In the genomic region with DNA sequence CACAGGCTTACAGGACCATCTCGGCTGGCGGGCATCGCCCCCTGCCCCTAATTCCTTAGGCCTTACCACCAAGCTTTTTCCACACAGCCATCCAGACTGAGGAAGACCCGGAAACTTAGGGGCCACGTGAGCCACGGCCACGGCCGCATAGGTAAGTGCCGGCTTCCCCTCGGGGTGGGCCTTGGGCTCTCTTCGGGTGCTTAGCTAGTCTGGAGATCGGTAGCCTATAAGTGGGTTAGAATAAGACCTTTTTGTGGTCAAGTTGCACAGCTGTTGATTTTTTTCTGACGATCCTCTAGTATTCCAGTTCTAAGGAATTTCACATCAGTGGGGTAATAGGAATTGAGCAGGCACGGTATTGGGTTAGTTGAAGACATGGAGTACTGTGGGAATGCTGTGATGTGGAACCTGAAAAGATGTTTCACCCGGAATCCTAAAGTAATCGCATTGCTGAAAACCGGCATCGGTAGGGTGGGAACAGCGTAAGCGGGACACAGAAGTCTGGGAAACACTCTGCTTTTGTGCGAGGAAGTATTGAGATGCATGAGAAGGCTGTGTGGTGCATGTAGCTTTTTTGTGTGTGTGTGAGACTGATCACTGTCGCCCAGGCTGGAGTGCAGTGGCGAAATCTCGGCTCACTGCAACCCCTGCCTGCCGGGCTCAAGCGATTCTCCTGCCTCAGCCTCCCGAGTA, we compare ENCODE assay signal across 8 cellular contexts. TPM values are rescaled to one million over a fixed set of nuclear protein-coding genes. Genes with fewer than 3 reads are reported as not detected.
A peak's percentile ranks its signal among the peaks of the same experiment; 100 is the strongest.
DNase-seq lines count a peak whose midpoint lies in the region; ATAC-seq, FAIRE-seq and TF ChIP-seq lines count a peak whose summit lies in the region.

No MANE protein-coding gene starts in this region.

- H3K27ac ChIP-seq in K562 (ENCODE audit: extremely low read depth, low read depth, low read length) (peak overlapping the region; percentile 96), stomach smooth muscle (ENCODE audit: low read length) (peak overlapping the region; percentile 97)

- CTCF ChIA-PET in Calu3 (lab: Charles Lee) (interaction anchor here (0.7 kb wide), 1 partner anchor 46 kb away, joined by 3 read pairs; no protein-coding TSS in a partner anchor), K562 (lab: Yijun Ruan, JAX; ENCODE audit: low intra/inter-chr PET ratio) (no interaction called here)

- H3K27me3 ChIP-seq in K562 (ENCODE audit: control insufficient read depth in 2 of 2, insufficient read depth in 2 of 2, low read length in 2 of 2) (no peaks in the 10 kb centered on the region), stomach smooth muscle (ENCODE audit: control insufficient read depth in 1 of 2, insufficient read depth in 2 of 2, low read length in 2 of 2) (no peaks in the 10 kb centered on the region)

- 0% methylated on average over 24 of the region's 27 CpGs for WGBS in K562 (ENCODE audit: insufficient coverage, low coverage, missing lambda C conversion rate)

- no peak for TF ChIP-seq EP300 in K562 (IDR thresholded peaks at IDR 0.05; ENCODE audit: low read length)

- no peaks in the 10 kb centered on the region for H3K9me3 Mint-ChIP-seq in Calu3 (ENCODE audit: low read depth, unreplicated experiment)
- peaks cover 0 to 3% (median 3%) of the 10 kb centered on the region in 3 donors for H3K9me3 Mint-ChIP-seq in IgD-negative memory B cell

- H3K36me3 ChIP-seq in K562 (ENCODE audit: control insufficient read depth, insufficient read depth, low read length) (peaks cover 54% of the 10 kb centered on the region), stomach smooth muscle (ENCODE audit: control insufficient read depth in 2 of 2, insufficient read depth in 2 of 2, low read length in 2 of 2) (peaks cover 31 to 32% of the 10 kb centered on the region in 2 donors)

- H3K27ac Mint-ChIP-seq in Calu3 (ENCODE audit: unreplicated experiment) (peak overlapping the region; percentile 88), IgD-negative memory B cell (peak overlapping the region; percentile 96 to 99 (median 98))

- TF ChIP-seq POLR2A in K562 (conservative IDR thresholded peaks at IDR 0.05) = no peak

- FAIRE-seq in K562 (lab: Jason Lieb, UNC) = no peak

- H3K4me3 ChIP-seq in K562 = peak overlapping the region; percentile 97
- H3K4me3 ChIP-seq in stomach smooth muscle (ENCODE audit: low read length in 2 of 2) = peak overlapping the region; percentile 92 to 100

- H3K36me3 Mint-ChIP-seq in Calu3 (ENCODE audit: insufficient read depth, unreplicated experiment) (peaks cover 68% of the 10 kb centered on the region), IgD-negative memory B cell (peaks cover 7% of the 10 kb centered on the region)

- no peaks in the 10 kb centered on the region for H3K27me3 Mint-ChIP-seq in Calu3 (ENCODE audit: unreplicated experiment)
- no peaks in the 10 kb centered on the region for H3K27me3 Mint-ChIP-seq in IgD-negative memory B cell

- in situ Hi-C loops in K562 (cut with MboI) = no loop called here

- H3K4me1 ChIP-seq in K562 (replicated peaks in 1 of 2; ENCODE audit: control insufficient read depth in 2 of 2, insufficient read depth in 2 of 2, low read length in 2 of 2) = peaks cover 9 to 16% of the 10 kb centered on the region in 2 experiments; a peak in 4 of 5 replicates
- H3K4me1 ChIP-seq in stomach smooth muscle (ENCODE audit: control insufficient read depth, insufficient read depth, low read length) = peaks cover 33% of the 10 kb centered on the region

- no peaks in the 10 kb centered on the region for H3K9me1 ChIP-seq in K562 (ENCODE audit: control insufficient read depth, insufficient read depth, low read length)

- intact Hi-C loops in Calu3 (cut with micrococcal nuclease; ENCODE audit: unreplicated experiment) = no loop called here
- intact Hi-C loops in K562 (cut with micrococcal nuclease) = no loop called here

- H3K9ac ChIP-seq in K562 (ENCODE audit: insufficient read depth in 1 of 2, low read depth in 2 of 2, low read length in 2 of 2) (peak overlapping the region; percentile 97 to 100), stomach smooth muscle (ENCODE audit: low read length in 2 of 2) (peak overlapping the region; percentile 99 to 100)

- H3K4me1 Mint-ChIP-seq in Calu3 (ENCODE audit: low read depth, unreplicated experiment) = peaks cover 30% of the 10 kb centered on the region
- H3K4me1 Mint-ChIP-seq in IgD-negative memory B cell = peaks cover 19 to 41% (median 40%) of the 10 kb centered on the region in 3 donors

- peaks cover 21% of the 10 kb centered on the region for H4K20me1 ChIP-seq in K562 (replicated peaks; ENCODE audit: control insufficient read depth, insufficient read depth, low read length)

- TF ChIP-seq RAD21 in K562 (CRISPR knock-in tag; conservative IDR thresholded peaks at IDR 0.05 in 1 of 2, IDR thresholded peaks at IDR 0.05 in 1 of 2) = no peak

- H3K4me2 ChIP-seq in K562 (ENCODE audit: insufficient read depth, low read length) = peak overlapping the region; percentile 100

- H2AFZ ChIP-seq in K562 (ENCODE audit: low read depth, low read length) = peak overlapping the region; percentile 77; the same call in 1 of the 2 replicates

- H3K79me2 ChIP-seq in K562 (ENCODE audit: control insufficient read depth, insufficient read depth, low read length) = peaks cover 62% of the 10 kb centered on the region

- BruUV-seq in Calu3 (replicated peaks; lab: Mats Ljungman, UMichigan) = TSS peak; percentile 38
- TSS peak; percentile 43 for BruUV-seq in K562 (replicated peaks; lab: Mats Ljungman, UMichigan)

- POLR2A ChIA-PET in K562 (lab: Yijun Ruan, JAX) = interaction anchor here (1.0 to 2.8 kb wide), 12 partner anchors 9 to 320 kb away, joined by 3 to 24 read pairs (median 4); a partner anchor contains a TSS

- peak; percentile 27 for DNase-seq in Calu3
- peak in 1 of 4 experiments; percentile 39 for DNase-seq in K562 (ENCODE audit: extremely low read depth in 1 of 4, low spot score in 3 of 4)
- peak; percentile 67 for DNase-seq in left kidney (ENCODE audit: low read depth, low spot score)
- DNase-seq in NCI-H82 treated with DMSO at 0.1 percent for 48 hours (lab: John Stamatoyannopoulos, UW; ENCODE audit: unreplicated experiment) = no peak

- H3K4me3 Mint-ChIP-seq in Calu3 (ENCODE audit: low read depth, unreplicated experiment) = peak overlapping the region; percentile 89
- peak overlapping the region; percentile 90 to 98 (median 94) for H3K4me3 Mint-ChIP-seq in IgD-negative memory B cell

- H3K9me3 ChIP-seq in K562 (replicated peaks; ENCODE audit: control insufficient read depth, insufficient read depth, low read depth, low read length) (no peaks in the 10 kb centered on the region), stomach smooth muscle (ENCODE audit: control insufficient read depth in 2 of 2, low read length in 2 of 2) (no peaks in the 10 kb centered on the region)

- TF ChIP-seq CTCF in Calu3 (IDR thresholded peaks at IDR 0.05; ENCODE audit: unreplicated experiment) (no peak), K562 (IDR thresholded peaks at IDR 0.05 in 2 of 3, conservative IDR thresholded peaks at IDR 0.05 in 1 of 3; ENCODE audit: insufficient read depth in 2 of 3, low read depth in 1 of 3, low read length in 3 of 3) (no peak)

- ATAC-seq in K562 (peak; percentile 5), GM19463 (IDR thresholded peaks at IDR 0.05; ENCODE audit: unreplicated experiment) (no peak), GM21360 (IDR thresholded peaks at IDR 0.05; ENCODE audit: unreplicated experiment) (no peak)

TF ChIP-seq in K562, 482 proteins besides CTCF, POLR2A, EP300 and RAD21 (continues in another document):
- TF ChIP-seq ZNF184 (CRISPR knock-in tag; IDR thresholded peaks at IDR 0.05) (no peak), HNRNPH1 (optimal IDR thresholded peaks at IDR 0.05; ENCODE audit: low read depth, low read length) (no peak), ETS2 (tag; IDR thresholded peaks at IDR 0.05; ENCODE audit: borderline replicate concordance, poor library complexity, severe bottlenecking) (no peak)

RNA-seq across cellular contexts. Expression of a gene that starts 0.7 kb away (rescaled TPM):
- total RNA-seq in Calu3 (2022) (571 and 585 TPM in 2 replicates), K562 (2014; rRNA removed) (2,206 and 2,540 TPM in 2 replicates), K562 (2014; rRNA removed; fragmentation: Illumina TruSeq; extraction: Trizol) (2,267 and 2,674 TPM in 2 replicates), K562 (2015; rRNA removed; fragmentation: Illumina TruSeq; extraction: Trizol) (2,745 and 2,768 TPM in 2 replicates), K562 (2021) (1,153 and 1,212 TPM in 2 replicates)
- polyA plus RNA-seq in IgD-negative memory B cell (4,311 TPM), K562 (2011; rRNA removed) (1,586 and 1,654 TPM in 2 replicates), K562 (2014; fragmentation: Illumina TruSeq; extraction: Trizol) (3,464 and 4,241 TPM in 2 replicates), K562 (2014; fragmentation: Nextera tagmentation; extraction: Ambion mirVana) (100 to 1,000 TPM; 790 to 918 TPM), K562 (2014; rRNA removed) (3,280 and 3,385 TPM in 2 replicates)
- 560 and 600 TPM in 2 replicates for total RNA-seq in K562 (2011; cell fraction: chromatin; rRNA removed; ENCODE audit: low replicate concordance)
- total RNA-seq in K562 (2011; cell fraction: nucleolus; rRNA removed) = 526 and 569 TPM in 2 replicates
- 1,166 and 1,811 TPM in 2 replicates for total RNA-seq in K562 (2011; cell fraction: nucleoplasm; rRNA removed)
- polyA plus RNA-seq in K562 (2011; cell fraction: cytosol; rRNA removed) = 1,514 and 1,625 TPM in 2 replicates
- polyA plus RNA-seq in K562 (2011; cell fraction: nucleus; rRNA removed) = 535 and 616 TPM in 2 replicates
- polyA plus RNA-seq in K562 (2012) = 1,939 and 1,982 TPM in 2 replicates
- 710 and 903 TPM in 2 replicates for polyA minus RNA-seq in K562 (2011; rRNA and poly(A)+ RNA removed)
- 532 and 573 TPM in 2 replicates for polyA minus RNA-seq in K562 (2011; cell fraction: cytosol; rRNA and poly(A)+ RNA removed)
- polyA minus RNA-seq in K562 (2011; cell fraction: nucleus; rRNA and poly(A)+ RNA removed) = 291 and 482 TPM in 2 replicates

RNA-seq across cellular contexts. Expression of a gene that starts 0.8 kb away (rescaled TPM):
- total RNA-seq in Calu3 (2022) (14.0 and 19.5 TPM in 2 replicates), K562 (2014; rRNA removed) (1.9 and 4.6 TPM in 2 replicates), K562 (2014; rRNA removed; fragmentation: Illumina TruSeq; extraction: Trizol) (5.4 and 8.1 TPM in 2 replicates), K562 (2015; rRNA removed; fragmentation: Illumina TruSeq; extraction: Trizol) (4.1 and 4.9 TPM in 2 replicates), K562 (2021) (5.9 and 6.7 TPM in 2 replicates)
- polyA plus RNA-seq in IgD-negative memory B cell (0.75 TPM), K562 (2011; rRNA removed) (7.3 and 9.0 TPM in 2 replicates), K562 (2014; fragmentation: Illumina TruSeq; extraction: Trizol) (4.5 and 4.9 TPM in 2 replicates), K562 (2014; fragmentation: Nextera tagmentation; extraction: Ambion mirVana) (1 to 10 TPM; 1.1 to 1.2 TPM), K562 (2014; rRNA removed) (5.1 and 6.7 TPM in 2 replicates)
- total RNA-seq in K562 (2011; cell fraction: chromatin; rRNA removed; ENCODE audit: low replicate concordance) = 100 and 148 TPM in 2 replicates
- 31.2 and 37.6 TPM in 2 replicates for total RNA-seq in K562 (2011; cell fraction: nucleolus; rRNA removed)
- 33.7 and 43.8 TPM in 2 replicates for total RNA-seq in K562 (2011; cell fraction: nucleoplasm; rRNA removed)
- 2.8 and 4.2 TPM in 2 replicates for polyA plus RNA-seq in K562 (2011; cell fraction: cytosol; rRNA removed)
- polyA plus RNA-seq in K562 (2011; cell fraction: nucleus; rRNA removed) = 26.4 and 34.2 TPM in 2 replicates
- 3.8 and 6.0 TPM in 2 replicates for polyA plus RNA-seq in K562 (2012)
- polyA minus RNA-seq in K562 (2011; rRNA and poly(A)+ RNA removed) = 25.1 and 26.9 TPM in 2 replicates
- polyA minus RNA-seq in K562 (2011; cell fraction: cytosol; rRNA and poly(A)+ RNA removed) = 3.0 TPM in 2 replicates
- 16.6 and 19.3 TPM in 2 replicates for polyA minus RNA-seq in K562 (2011; cell fraction: nucleus; rRNA and poly(A)+ RNA removed)
